8 cellular contexts compared by ENCODE assay signal in genomic region chr3:168095611-168096209, GRCh38. TPM values are rescaled to one million over a fixed set of nuclear protein-coding genes. Genes with fewer than 3 reads are reported as not detected.
A peak's percentile ranks its signal among the peaks of the same experiment; 100 is the strongest.
DNase-seq lines count a peak whose midpoint lies in the region; ATAC-seq and TF ChIP-seq lines count a peak whose summit lies in the region.

TSS of gene GOLIM4 (minus strand) at chr3:168095924. CDS start at chr3:168095285, 639 bp downstream.

- ATAC-seq in GM19438 (IDR thresholded peaks at IDR 0.05; ENCODE audit: low read depth, unreplicated experiment) (peak; percentile 69), HG03521 (IDR thresholded peaks at IDR 0.05; ENCODE audit: unreplicated experiment) (peak; percentile 84)

- peak within 1 kb of the TSS in 1 of 2 experiments; percentile 99 for H3K23ac ChIP-seq in mesenchymal stem cell (ENCODE audit: low read length in 2 of 2)

- peak within 1 kb of the TSS; percentile 89 for H2BK15ac ChIP-seq in mesenchymal stem cell (ENCODE audit: low read depth, poor library complexity, severe bottlenecking)

- 0% methylated on average over 11 to 52 of the region's 52 CpGs for WGBS in endodermal cell (ENCODE audit: insufficient coverage in 1 of 2, insufficient read length in 1 of 2), 2 experiments
- under 1% methylated on average over 47 of the region's 52 CpGs for WGBS in mesenchymal stem cell

- peak within 1 kb of the TSS; percentile 95 for H4K91ac ChIP-seq in mesenchymal stem cell (ENCODE audit: low read length)

- peak within 1 kb of the TSS; percentile 97 for H2AFZ ChIP-seq in mesenchymal stem cell (ENCODE audit: low read depth, low read length)

- no peaks in the 10 kb centered on the region for H3K36me3 Mint-ChIP-seq in activated CD4-positive, alpha-beta memory T cell treated with anti-CD3 and anti-CD28 coated beads, Interleukin-2, amount 10 ng/mL, durations not matched to agents 7 days and 5 days (ENCODE audit: low read depth)
- H3K36me3 Mint-ChIP-seq in endodermal cell (ENCODE audit: low read depth): no peaks in the 10 kb centered on the region

- H3K27ac ChIP-seq in endodermal cell (ENCODE audit: low read depth, low read length): peak within 1 kb of the TSS; percentile 97
- peak within 1 kb of the TSS; percentile 81 for H3K27ac ChIP-seq in mesenchymal stem cell (ENCODE audit: low read length, poor library complexity, severe bottlenecking)

- H3K79me1 ChIP-seq in mesenchymal stem cell (replicated peaks; ENCODE audit: low read length, poor library complexity, severe bottlenecking): peaks cover 2% of the 10 kb centered on the region

- peak within 1 kb of the TSS; percentile 90 to 98 for H3K18ac ChIP-seq in mesenchymal stem cell (ENCODE audit: low read depth in 1 of 2, low read length in 2 of 2)

- H3K36me3 ChIP-seq in endodermal cell (ENCODE audit: control insufficient read depth, insufficient read depth, low read length) (no peaks in the 10 kb centered on the region), mesenchymal stem cell (ENCODE audit: control insufficient read depth in 1 of 2, insufficient read depth in 2 of 2, low read depth in 1 of 2, low read length in 2 of 2) (no peaks in the 10 kb centered on the region)

- peaks cover 9% of the 10 kb centered on the region for H3K4me1 ChIP-seq in endodermal cell (ENCODE audit: control insufficient read depth, insufficient read depth, low read length)
- H3K4me1 ChIP-seq in mesenchymal stem cell (ENCODE audit: control insufficient read depth, insufficient read depth, low read depth, low read length): peaks cover 1% of the 10 kb centered on the region

- H3K14ac ChIP-seq in mesenchymal stem cell (ENCODE audit: low read length in 2 of 2): peak within 1 kb of the TSS in 1 of 2 experiments; percentile 95

- H3K27me3 Mint-ChIP-seq in activated CD4-positive, alpha-beta memory T cell treated with anti-CD3 and anti-CD28 coated beads, Interleukin-2, amount 10 ng/mL, durations not matched to agents 7 days and 5 days: peaks cover 48% of the 10 kb centered on the region
- no peaks in the 10 kb centered on the region for H3K27me3 Mint-ChIP-seq in endodermal cell (ENCODE audit: insufficient read depth)

- TF ChIP-seq CTCF in endodermal cell (conservative IDR thresholded peaks at IDR 0.05): peak; percentile 42

- H3K27me3 ChIP-seq in endodermal cell (ENCODE audit: control insufficient read depth, insufficient read depth, low read length, poor library complexity, severe bottlenecking) (no peaks in the 10 kb centered on the region), mesenchymal stem cell (ENCODE audit: control insufficient read depth in 1 of 2, insufficient read depth in 1 of 2, low read length in 2 of 2) (no peaks in the 10 kb centered on the region)

- no peaks in the 10 kb centered on the region for H3K9me3 Mint-ChIP-seq in activated CD4-positive, alpha-beta memory T cell treated with anti-CD3 and anti-CD28 coated beads, Interleukin-2, amount 10 ng/mL, durations not matched to agents 7 days and 5 days
- H3K9me3 Mint-ChIP-seq in endodermal cell: no peaks in the 10 kb centered on the region

- peak within 1 kb of the TSS; percentile 49 for H3K9ac ChIP-seq in endodermal cell (ENCODE audit: extremely low read depth, low read length, poor library complexity, severe bottlenecking)
- peak within 1 kb of the TSS; percentile 90 for H3K9ac ChIP-seq in mesenchymal stem cell (ENCODE audit: low read length)

- peak within 1 kb of the TSS; percentile 61 for H2BK120ac ChIP-seq in mesenchymal stem cell (ENCODE audit: low read depth, low read length)

- no peaks in the 10 kb centered on the region for H3K9me3 ChIP-seq in endodermal cell (ENCODE audit: control insufficient read depth, low read length)
- H3K9me3 ChIP-seq in mesenchymal stem cell (ENCODE audit: control insufficient read depth, low read length): no peaks in the 10 kb centered on the region

- H2BK12ac ChIP-seq in mesenchymal stem cell (ENCODE audit: low read length in 2 of 2): peak within 1 kb of the TSS in 1 of 2 experiments; percentile 98

- CTCF ChIA-PET in activated CD4-positive, alpha-beta memory T cell treated with anti-CD3 and anti-CD28 coated beads, Interleukin-2, amount 10 ng/mL, durations not matched to agents 7 days and 5 days (lab: Charles Lee): interaction anchor here (1.3 kb wide), 1 partner anchor 24 kb away, joined by 4 read pairs; no protein-coding TSS in a partner anchor

- peak within 1 kb of the TSS; percentile 73 to 89 for H3K4ac ChIP-seq in mesenchymal stem cell (ENCODE audit: low read depth in 1 of 2, low read length in 2 of 2)

- peak within 1 kb of the TSS; percentile 90 for H3K4me3 ChIP-seq in endodermal cell (ENCODE audit: low read length)
- H3K4me3 ChIP-seq in mesenchymal stem cell (ENCODE audit: insufficient read depth in 1 of 2, low read depth in 1 of 2, low read length in 2 of 2): peak within 1 kb of the TSS; percentile 98 to 99

- H3K4me3 Mint-ChIP-seq in activated CD4-positive, alpha-beta memory T cell treated with anti-CD3 and anti-CD28 coated beads, Interleukin-2, amount 10 ng/mL, durations not matched to agents 7 days and 5 days: peak within 1 kb of the TSS; percentile 74
- H3K4me3 Mint-ChIP-seq in endodermal cell: peak within 1 kb of the TSS; percentile 77

- no peak within 1 kb of the TSS for H2AK5ac ChIP-seq in mesenchymal stem cell (ENCODE audit: low read length, severe bottlenecking)

- DNase-seq in COLO829 (ENCODE audit: low spot score): peak; percentile 89
- peak; percentile 88 for DNase-seq in NCI-H748 (lab: John Stamatoyannopoulos, UW; ENCODE audit: unreplicated experiment)
- DNase-seq in activated CD4-positive, alpha-beta memory T cell treated with anti-CD3 and anti-CD28 coated beads, Interleukin-2, amount 10 ng/mL, durations not matched to agents 7 days and 5 days: peak; percentile 48
- peak; percentile 98 for DNase-seq in endodermal cell
- peak; percentile 99 for DNase-seq in mesenchymal stem cell
- peak; percentile 65 to 74 for DNase-seq in stimulated activated CD8-positive, alpha-beta memory T cell treated with anti-CD3 and anti-CD28 coated beads, Interleukin-15, amount 100 ng/mL, for 48 hours (ENCODE audit: low read depth in 2 of 2)

- H3K4me1 Mint-ChIP-seq in activated CD4-positive, alpha-beta memory T cell treated with anti-CD3 and anti-CD28 coated beads, Interleukin-2, amount 10 ng/mL, durations not matched to agents 7 days and 5 days: peaks cover 12% of the 10 kb centered on the region
- H3K4me1 Mint-ChIP-seq in endodermal cell: peaks cover 34% of the 10 kb centered on the region

- peak within 1 kb of the TSS; percentile 96 for H4K8ac ChIP-seq in mesenchymal stem cell (ENCODE audit: low read length)

- peak within 1 kb of the TSS; percentile 96 for H3K4me2 ChIP-seq in mesenchymal stem cell (ENCODE audit: low read length, poor library complexity, severe bottlenecking)

- H3K27ac Mint-ChIP-seq in activated CD4-positive, alpha-beta memory T cell treated with anti-CD3 and anti-CD28 coated beads, Interleukin-2, amount 10 ng/mL, durations not matched to agents 7 days and 5 days: no peak within 1 kb of the TSS
- peak within 1 kb of the TSS; percentile 68 for H3K27ac Mint-ChIP-seq in endodermal cell

- POLR2A ChIA-PET in activated CD4-positive, alpha-beta memory T cell treated with anti-CD3 and anti-CD28 coated beads, Interleukin-2, amount 10 ng/mL, durations not matched to agents 7 days and 5 days (lab: Charles Lee): no interaction called here

- H2BK5ac ChIP-seq in mesenchymal stem cell (ENCODE audit: low read depth, low read length, poor library complexity, severe bottlenecking): peak within 1 kb of the TSS; percentile 92

RNA-seq across cellular contexts. Expression of gene GOLIM4, which starts in this region (rescaled TPM):
- total RNA-seq in activated CD4-positive, alpha-beta memory T cell treated with anti-CD3 and anti-CD28 coated beads, Interleukin-2, amount 10 ng/mL, durations not matched to agents 7 days and 5 days: 1 to 10 TPM; 1.7 to 1.9 TPM
- total RNA-seq in endodermal cell: 10 to 100 TPM; 19.3 to 19.9 TPM
- polyA plus RNA-seq in endodermal cell (2013, experiment 1 of 2): 58.6 TPM
- polyA plus RNA-seq in endodermal cell (2013, experiment 2 of 2): 58.6 TPM
- polyA plus RNA-seq in mesenchymal stem cell (2013, experiment 1 of 2): 62.8 TPM
- 61.7 TPM for polyA plus RNA-seq in mesenchymal stem cell (2013, experiment 2 of 2)

Comparison
In these comparisons a context has a peak if more than half of its experiments do, and no peak if none do; other contexts are left out.
1. Peak in every context shown above with its lines: DNase-seq, ATAC-seq, H3K4me3 ChIP-seq and H3K27ac ChIP-seq.
2. RNA of gene GOLIM4 (total RNA-seq): 19.3 to 19.9 TPM in endodermal cell; 1.7 to 1.9 TPM in activated CD4-positive, alpha-beta memory T cell treated with anti-CD3 and anti-CD28 coated beads, Interleukin-2, amount 10 ng/mL, durations not matched to agents 7 days and 5 days; every median in the first group is over 4 times any median in the second.
3. DNase-seq: peak in every context shown above with its lines; median percentile 99 in mesenchymal stem cell; 98 in endodermal cell; 89 in COLO829; 88 in NCI-H748; 70 in stimulated activated CD8-positive, alpha-beta memory T cell treated with anti-CD3 and anti-CD28 coated beads, Interleukin-15, amount 100 ng/mL, for 48 hours; 48 in activated CD4-positive, alpha-beta memory T cell treated with anti-CD3 and anti-CD28 coated beads, Interleukin-2, amount 10 ng/mL, durations not matched to agents 7 days and 5 days.